Comparison of ENCODE assay signal across 23 cellular contexts in the genomic region with DNA sequence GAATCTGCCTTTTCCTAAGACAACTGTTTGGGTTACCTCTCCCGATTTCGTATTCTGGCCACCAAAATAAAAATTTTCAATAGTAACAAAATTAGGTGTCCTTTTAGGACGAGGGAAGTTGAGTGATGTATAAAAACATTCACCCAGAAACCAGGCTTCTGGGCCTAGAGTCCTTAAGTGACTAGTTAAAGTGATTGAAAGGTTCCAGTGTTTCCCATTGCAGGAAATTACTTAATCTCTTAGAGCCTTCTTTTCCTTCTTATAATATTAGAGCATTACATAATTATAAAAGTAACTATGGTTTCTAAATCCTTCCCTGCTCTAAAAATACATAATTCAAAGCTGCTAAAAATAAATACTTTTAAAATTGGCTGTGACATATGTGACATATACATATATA. TPM values are rescaled to one million over a fixed set of nuclear protein-coding genes. Genes with fewer than 3 reads are reported as not detected.
A peak's percentile ranks its signal among the peaks of the same experiment; 100 is the strongest.
DNase-seq lines count a peak whose midpoint lies in the region; ATAC-seq and TF ChIP-seq lines count a peak whose summit lies in the region.
"Had no signal": no experiment of that assay in that cellular context is flagged by ENCODE, and none has a peak within 500 bp of the region (broad histone marks: within the 10 kb centered on the region; RNA-seq: fewer than 3 reads in every experiment).

No MANE protein-coding gene starts in this region.

- H3K9me3 ChIP-seq in SK-N-SH = no peaks in the 10 kb centered on the region
- H3K9me3 ChIP-seq in HUES6 (ENCODE audit: control insufficient read depth, insufficient read depth, low read depth, low read length) = no peaks in the 10 kb centered on the region
- H3K9me3 ChIP-seq: BE2C, gastroesophageal sphincter, mucosa of descending colon, ovary had no signal

- TF ChIP-seq RAD21 in SK-N-SH (IDR thresholded peaks at IDR 0.05; ENCODE audit: low read length) = no peak

- TF ChIP-seq CTCF in SK-N-SH (IDR thresholded peaks at IDR 0.05) (no peak), neural crest cell (conservative IDR thresholded peaks at IDR 0.05) (no peak)

- no peak overlapping the region for H3K27ac Mint-ChIP-seq in effector memory CD8-positive, alpha-beta T cell
- H3K27ac Mint-ChIP-seq in neural crest cell (ENCODE audit: unreplicated experiment) = no peak overlapping the region
- H3K27ac Mint-ChIP-seq: activated B cell treated with CpG ODN at 0.5 μM for 24 hours, T-cell had no signal

- no peaks in the 10 kb centered on the region for H3K9me3 Mint-ChIP-seq in effector memory CD8-positive, alpha-beta T cell
- no peaks in the 10 kb centered on the region for H3K9me3 Mint-ChIP-seq in neural crest cell
- H3K9me3 Mint-ChIP-seq: activated B cell treated with CpG ODN at 0.5 μM for 24 hours, T-cell had no signal

- CTCF ChIA-PET in SK-N-SH (lab: Yijun Ruan, JAX) = interaction anchor here (0.6 kb wide), 1 partner anchor 47 kb away, joined by 3 read pairs; no protein-coding TSS in a partner anchor

- H3K9ac ChIP-seq in SK-N-SH = no peak overlapping the region
- H3K9ac ChIP-seq in HUES6 (ENCODE audit: low read length) = no peak overlapping the region
- H3K9ac ChIP-seq: GM23248 had no signal

- no peaks in the 10 kb centered on the region for H4K20me1 ChIP-seq in SK-N-SH (ENCODE audit: insufficient read depth)

- peaks cover 63 to 74% of the 10 kb centered on the region in 2 donors for H3K27me3 Mint-ChIP-seq in effector memory CD8-positive, alpha-beta T cell
- peaks cover 85% of the 10 kb centered on the region for H3K27me3 Mint-ChIP-seq in neural crest cell (ENCODE audit: low read depth)

- ATAC-seq in SK-N-SH treated with all-trans-retinoic acid at 6 μM for 48 hours (no peak), HG02642 (IDR thresholded peaks at IDR 0.05; ENCODE audit: poor library complexity, unreplicated experiment) (no peak)
- ATAC-seq in effector memory CD8-positive, alpha-beta T cell (replicated peaks) = no peak
- ATAC-seq: gastroesophageal sphincter had no signal

- no peak for TF ChIP-seq EP300 in SK-N-SH (IDR thresholded peaks at IDR 0.05; ENCODE audit: borderline replicate concordance in 1 of 2, low read depth in 1 of 2, low read length in 1 of 2)

- H3K79me2 ChIP-seq in SK-N-SH (ENCODE audit: insufficient read depth) = no peaks in the 10 kb centered on the region

- peaks cover 10% of the 10 kb centered on the region for H3K36me3 Mint-ChIP-seq in effector memory CD8-positive, alpha-beta T cell (ENCODE audit: insufficient read depth)
- peaks cover 2% of the 10 kb centered on the region for H3K36me3 Mint-ChIP-seq in neural crest cell (ENCODE audit: low read depth)
- H3K36me3 Mint-ChIP-seq: T-cell had no signal

- H3K4me3 ChIP-seq in SK-N-SH (ENCODE audit: low read depth in 2 of 2, low read length in 1 of 2) (no peak overlapping the region), HUES6 (ENCODE audit: low read depth, low read length) (peak overlapping the region; percentile 64)
- H3K4me3 ChIP-seq: mucosa of descending colon had no signal

- POLR2A ChIA-PET in SK-N-SH (lab: Yijun Ruan, JAX) = no interaction called here

- H3K4me3 Mint-ChIP-seq in effector memory CD8-positive, alpha-beta T cell = peak overlapping the region; percentile 71 to 78
- H3K4me3 Mint-ChIP-seq in neural crest cell = peak overlapping the region; percentile 85
- H3K4me3 Mint-ChIP-seq: activated B cell treated with CpG ODN at 0.5 μM for 24 hours had no signal

- H3K27me3 ChIP-seq in SK-N-SH (ENCODE audit: insufficient read depth) = peaks cover 80% of the 10 kb centered on the region
- peaks cover 71% of the 10 kb centered on the region for H3K27me3 ChIP-seq in HUES6 (ENCODE audit: control insufficient read depth, insufficient read depth, low read length)

- no peaks in the 10 kb centered on the region for H3K36me3 ChIP-seq in SK-N-SH (replicated peaks in 1 of 2; ENCODE audit: control insufficient read depth in 1 of 2, insufficient read depth in 2 of 2, low read length in 1 of 2)
- no peaks in the 10 kb centered on the region for H3K36me3 ChIP-seq in HUES6 (ENCODE audit: control insufficient read depth, insufficient read depth, low read length)
- H3K36me3 ChIP-seq: BE2C, gastroesophageal sphincter, ovary had no signal

- peaks cover 8 to 13% of the 10 kb centered on the region in 2 donors for H3K4me1 Mint-ChIP-seq in effector memory CD8-positive, alpha-beta T cell (ENCODE audit: low read depth in 2 of 2)
- H3K4me1 Mint-ChIP-seq in neural crest cell = peaks cover 20% of the 10 kb centered on the region

- no peaks in the 10 kb centered on the region for H3K9me2 ChIP-seq in SK-N-SH

- peaks cover 4% of the 10 kb centered on the region for H3F3A ChIP-seq in SK-N-SH (replicated peaks; ENCODE audit: insufficient read depth)

- H3K4me1 ChIP-seq in SK-N-SH (ENCODE audit: control insufficient read depth in 1 of 2, insufficient read depth in 2 of 2, low read depth in 1 of 2, low read length in 1 of 2) = no peaks in the 10 kb centered on the region; a peak in 1 of 4 replicates
- H3K4me1 ChIP-seq in HUES6 (ENCODE audit: control insufficient read depth, insufficient read depth, low read length) = peaks cover 11% of the 10 kb centered on the region
- H3K4me1 ChIP-seq: BE2C had no signal

- H2AFZ ChIP-seq in SK-N-SH (ENCODE audit: low read depth) = 0 out of 2 replicates have a peak overlapping the region, but pooled peaks have one; percentile 29

- DNase-seq in SK-N-SH (no peak), neural crest cell (ENCODE audit: low read depth, low spot score) (no peak), GM19240 (ENCODE audit: insufficient read length, low spot score) (no peak), putamen (ENCODE audit: low spot score) (no peak)
- DNase-seq in effector memory CD8-positive, alpha-beta T cell = no peak
- DNase-seq: 8988T; activated B cell treated with CpG ODN at 0.5 μM for 24 hours; BE2C; NCI-H526; stimulated activated naive CD4-positive, alpha-beta T cell had no signal

- no peak overlapping the region for H3K4me2 ChIP-seq in SK-N-SH

- H3K27ac ChIP-seq in SK-N-SH (ENCODE audit: low read depth in 2 of 2, low read length in 1 of 2) (no peak overlapping the region), HUES6 (ENCODE audit: low read depth, low read length) (no peak overlapping the region)
- H3K27ac ChIP-seq: gastroesophageal sphincter, GM23248, ovary had no signal

- WGBS in SK-N-SH (ENCODE audit: low lambda C conversion rate) = 48% methylated on average over 3 of the region's 3 CpGs

TF ChIP-seq in SK-N-SH, 30 proteins besides CTCF, POLR2A, EP300 and RAD21 (continues in another document):
- TF ChIP-seq, protein P1, sequence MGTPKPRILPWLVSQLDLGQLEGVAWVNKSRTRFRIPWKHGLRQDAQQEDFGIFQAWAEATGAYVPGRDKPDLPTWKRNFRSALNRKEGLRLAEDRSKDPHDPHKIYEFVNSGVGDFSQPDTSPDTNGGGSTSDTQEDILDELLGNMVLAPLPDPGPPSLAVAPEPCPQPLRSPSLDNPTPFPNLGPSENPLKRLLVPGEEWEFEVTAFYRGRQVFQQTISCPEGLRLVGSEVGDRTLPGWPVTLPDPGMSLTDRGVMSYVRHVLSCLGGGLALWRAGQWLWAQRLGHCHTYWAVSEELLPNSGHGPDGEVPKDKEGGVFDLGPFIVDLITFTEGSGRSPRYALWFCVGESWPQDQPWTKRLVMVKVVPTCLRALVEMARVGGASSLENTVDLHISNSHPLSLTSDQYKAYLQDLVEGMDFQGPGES (IDR thresholded peaks at IDR 0.05; ENCODE audit: low read depth, low read length) = no peak
- no peak for TF ChIP-seq CHD2 (IDR thresholded peaks at IDR 0.05; ENCODE audit: low read length, partially characterized antibody)

TF ChIP-seq in SK-N-SH treated with all-trans-retinoic acid at 6 μM for 48 hours, 23 proteins besides CTCF, POLR2A, EP300 and RAD21:
- TF ChIP-seq ZNF8 (CRISPR knock-in tag; IDR thresholded peaks at IDR 0.05) = no peak
- TF ChIP-seq TSHZ2 (CRISPR knock-in tag; IDR thresholded peaks at IDR 0.05) = no peak

RNA-seq across cellular contexts. Expression of gene MCIDAS, which starts 7.3 kb away (rescaled TPM):
- polyA plus RNA-seq in SK-N-SH (2012; rRNA removed) = not detected in 2 replicates
- not detected in 2 replicates for polyA plus RNA-seq in SK-N-SH (2012; cell fraction: cytosol; rRNA removed)
- polyA plus RNA-seq in SK-N-SH (2012; cell fraction: nucleus; rRNA removed) = not detected in 2 replicates
- total RNA-seq in neural crest cell = not detected in 2 replicates
- total RNA-seq: activated B cell treated with CpG ODN at 0.5 μM for 24 hours, cardiac septum, gastroesophageal sphincter, GM23248, liver, T-cell had no signal
- polyA plus RNA-seq: GM23248, liver, ovary had no signal

RNA-seq across cellular contexts. Expression of gene CCNO, which starts 13.6 kb away (rescaled TPM):
- not detected in 2 replicates for polyA plus RNA-seq in SK-N-SH (2012; rRNA removed)
- 0.03 TPM in 1 of 2 replicates, not detected in the other for polyA plus RNA-seq in SK-N-SH (2012; cell fraction: cytosol; rRNA removed)
- polyA plus RNA-seq in SK-N-SH (2012; cell fraction: nucleus; rRNA removed) = not detected in 2 replicates
- total RNA-seq in neural crest cell = 0.28 TPM in 1 of 2 replicates, not detected in the other
- total RNA-seq: activated B cell treated with CpG ODN at 0.5 μM for 24 hours, gastroesophageal sphincter, GM23248, liver had no signal

RNA-seq across cellular contexts. Expression of gene CDC20B, which starts 46.8 kb away (rescaled TPM):
- 0.03 TPM in 2 replicates for polyA plus RNA-seq in SK-N-SH (2012; rRNA removed)
- polyA plus RNA-seq in SK-N-SH (2012; cell fraction: cytosol; rRNA removed) = 0.03 and 0.05 TPM in 2 replicates
- 0.10 and 0.13 TPM in 2 replicates for polyA plus RNA-seq in SK-N-SH (2012; cell fraction: nucleus; rRNA removed)
- total RNA-seq in neural crest cell = not detected in 2 replicates
- total RNA-seq: activated B cell treated with CpG ODN at 0.5 μM for 24 hours, cardiac septum, gastroesophageal sphincter, GM23248, HT1080, mucosa of descending colon, T-cell had no signal
- polyA plus RNA-seq: esophagus, liver, ovary had no signal

RNA-seq across cellular contexts. Expression of gene GPX8, which starts 59.8 kb away (rescaled TPM):
- polyA plus RNA-seq in SK-N-SH (2012; rRNA removed) = 30.1 and 44.2 TPM in 2 replicates
- 48.6 and 61.5 TPM in 2 replicates for polyA plus RNA-seq in SK-N-SH (2012; cell fraction: cytosol; rRNA removed)
- polyA plus RNA-seq in SK-N-SH (2012; cell fraction: nucleus; rRNA removed) = 9.3 and 22.9 TPM in 2 replicates
- total RNA-seq in neural crest cell = 49.0 TPM in 2 replicates
- total RNA-seq: activated B cell treated with CpG ODN at 0.5 μM for 24 hours; activated CD8-positive, alpha-beta memory T cell treated with anti-CD3 and anti-CD28 coated beads for 36 hours had no signal
